ENCODE assay signal across 19 cellular contexts in the genomic region with DNA sequence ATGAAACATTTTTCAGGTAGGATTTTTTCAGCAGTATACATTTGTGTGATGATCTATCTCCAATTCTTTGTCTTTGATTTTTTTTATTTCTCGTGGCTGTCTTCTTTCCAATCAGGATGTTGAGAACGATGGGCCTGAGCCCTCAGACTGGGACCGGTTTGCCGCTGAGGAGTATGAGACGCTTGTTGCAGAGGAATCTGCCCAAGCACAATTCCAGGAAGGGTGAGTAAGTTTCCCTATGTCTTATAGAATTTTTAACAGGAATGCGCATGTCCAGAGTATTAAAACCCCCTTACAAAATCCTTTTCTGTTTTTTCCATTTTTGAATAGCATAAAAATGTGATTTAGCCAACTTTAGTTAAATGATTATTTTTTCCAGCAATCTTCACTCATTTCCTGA.
"Had no signal": no experiment of that assay in that cellular context is flagged by ENCODE, and none has a peak within 500 bp of the region (broad histone marks: within the 10 kb centered on the region; RNA-seq: fewer than 3 reads in every experiment).

No MANE protein-coding gene starts in this region.

- H3K4me3 ChIP-seq: SJSA1, SK-N-MC had no signal

- DNase-seq: KBM-7, MV-4-11, NCI-H1048, NCI-H1105, NCI-H1417, NCI-H1436 treated with DMSO at 0.1 percent for 48 hours, NCI-H1694 treated with DMSO at 0.1 percent for 48 hours, NCI-H1930, NCI-H2081, NCI-H2107, NCI-H2227 treated with DMSO at 0.1 percent for 48 hours, NCI-H524 treated with DMSO at 0.1 percent for 48 hours, NCI-H69, NCI-H774, Right ventricle myocardium superior, RPMI8226, SIG-M5 had no signal
